23 cellular contexts compared by ENCODE assay signal in genomic region chr2:43521568-43521967, GRCh38.
A peak's percentile ranks its signal among the peaks of the same experiment; 100 is the strongest.
DNase-seq lines count a peak whose midpoint lies in the region; TF ChIP-seq lines count a peak whose summit lies in the region.
"Had no signal": no experiment of that assay in that cellular context is flagged by ENCODE, and none has a peak within 500 bp of the region (broad histone marks: within the 10 kb centered on the region; RNA-seq: fewer than 3 reads in every experiment).

No MANE protein-coding gene starts in this region.

- TF ChIP-seq POLR2A in breast epithelium (IDR thresholded peaks at IDR 0.05) (no peak), transverse colon (IDR thresholded peaks at IDR 0.05) (no peak)

- H3K36me3 ChIP-seq in breast epithelium (no peaks in the 10 kb centered on the region), muscle layer of colon (ENCODE audit: insufficient read depth, low read length) (no peaks in the 10 kb centered on the region), transverse colon (no peaks in the 10 kb centered on the region)

- no peak for TF ChIP-seq EP300 in transverse colon (IDR thresholded peaks at IDR 0.05; ENCODE audit: low read depth)

- WGBS in transverse colon (ENCODE audit: low coverage in 1 of 2), 2 donors: 95 to 100% methylated on average over 1 to 2 of the region's 2 CpGs

- TF ChIP-seq CTCF in breast epithelium (IDR thresholded peaks at IDR 0.05): no peak
- no peak for TF ChIP-seq CTCF in transverse colon (IDR thresholded peaks at IDR 0.05)

- H3K9me3 ChIP-seq in breast epithelium: peaks cover 0 to 9% of the 10 kb centered on the region in 2 donors
- H3K9me3 ChIP-seq in muscle layer of colon (ENCODE audit: low read length): no peaks in the 10 kb centered on the region
- no peaks in the 10 kb centered on the region for H3K9me3 ChIP-seq in transverse colon
- H3K9me3 ChIP-seq: HAP-1 had no signal

- intact Hi-C loops in breast epithelium (cut with DNase I; ENCODE audit: low total_unique reads): no loop called here
- intact Hi-C loops in transverse colon (cut with DNase I; ENCODE audit: low total_unique reads): no loop called here

- H3K27me3 ChIP-seq in breast epithelium (no peaks in the 10 kb centered on the region), muscle layer of colon (ENCODE audit: control insufficient read depth in 1 of 2, insufficient read depth in 2 of 2, low read length in 2 of 2) (no peaks in the 10 kb centered on the region), transverse colon (no peaks in the 10 kb centered on the region)
- H3K27me3 ChIP-seq: BLaER1 treated with 17β-estradiol and CSF1 and Interleukin-3, amounts not matched to agents 10 nM and 100 nM had no signal

- H3K4me1 ChIP-seq in breast epithelium: peaks cover 4 to 21% of the 10 kb centered on the region in 2 donors
- H3K4me1 ChIP-seq in muscle layer of colon (ENCODE audit: insufficient read depth, low read length): peaks cover 65% of the 10 kb centered on the region
- peaks cover 5 to 46% (median 16%) of the 10 kb centered on the region in 4 donors for H3K4me1 ChIP-seq in transverse colon

- in situ Hi-C loops in transverse colon (cut with MboI; ENCODE audit: low pct_ligation_motif_present in 1 of 4, low pct_unique_long_range_greater_than_20kb in 1 of 4, low sequenced_read_pairs in 3 of 4): no loop called here

- H3K4me3 ChIP-seq in breast epithelium (no peak overlapping the region), muscle layer of colon (ENCODE audit: low read depth in 1 of 2, low read length in 2 of 2) (no peak overlapping the region), transverse colon (no peak overlapping the region)
- H3K4me3 ChIP-seq: BLaER1 treated with 17β-estradiol and CSF1 and Interleukin-3, amounts not matched to agents 10 nM and 100 nM; GM23338; HAP-1; K562; SK-N-MC had no signal

- H3K27ac ChIP-seq in breast epithelium: peak overlapping the region; percentile 91 to 94
- H3K27ac ChIP-seq in muscle layer of colon (ENCODE audit: low read depth, low read length): peak overlapping the region; percentile 44
- peak overlapping the region in 3 of 4 donors; percentile 78 to 80 (median 78) for H3K27ac ChIP-seq in transverse colon
- H3K27ac ChIP-seq: BLaER1 treated with 17β-estradiol and CSF1 and Interleukin-3, amounts not matched to agents 10 nM and 100 nM; RWPE1; SK-N-MC had no signal

- no peak overlapping the region for H3K9ac ChIP-seq in muscle layer of colon (ENCODE audit: low read length)
- H3K9ac ChIP-seq: BLaER1 treated with 17β-estradiol and CSF1 and Interleukin-3, amounts not matched to agents 10 nM and 100 nM had no signal

- DNase-seq in NCI-H82 treated with DMSO at 0.1 percent for 48 hours (lab: John Stamatoyannopoulos, UW; ENCODE audit: unreplicated experiment) (peak; percentile 37), breast epithelium (ENCODE audit: low spot score in 2 of 2) (no peak), transverse colon (no peak), retina (no peak), SHP77 treated with DMSO at 0.1 percent for 48 hours (lab: John Stamatoyannopoulos, UW) (no peak), occipital lobe (lab: John Stamatoyannopoulos, UW) (no peak)
- DNase-seq in activated CD4-positive, CD25-positive, alpha-beta regulatory T cell (lab: John Stamatoyannopoulos, UW): no peak
- DNase-seq: CD4-positive, alpha-beta T cell; HFFc6; Kasumi-1; MV-4-11; NCI-H1105; NCI-H1436 treated with DMSO at 0.1 percent for 48 hours; NCI-H187 treated with DMSO at 0.1 percent for 48 hours; NCI-H524 treated with DMSO at 0.1 percent for 48 hours; SHP77 had no signal
